8 cellular contexts compared by ENCODE assay signal in genomic region chr4:156771171-156771837, GRCh38.
DNase-seq lines count a peak whose midpoint lies in the region; ATAC-seq and TF ChIP-seq lines count a peak whose summit lies in the region.

No MANE protein-coding gene starts in this region.

- no peak overlapping the region for H3K9ac ChIP-seq in colonic mucosa (ENCODE audit: low read depth in 2 of 2, low read length in 2 of 2)

- H3K4me1 Mint-ChIP-seq in stimulated activated naive CD8-positive, alpha-beta T cell treated with anti-CD3 and anti-CD28 coated beads, Interleukin-15, amount 100 ng/mL, for 72 hours: no peaks in the 10 kb centered on the region

- ATAC-seq in stimulated activated naive CD8-positive, alpha-beta T cell treated with anti-CD3 and anti-CD28 coated beads, Interleukin-15, amount 100 ng/mL, for 72 hours: no peak
- ATAC-seq in GM18909 (IDR thresholded peaks at IDR 0.05; ENCODE audit: poor library complexity, unreplicated experiment): no peak
- ATAC-seq in HG03175 (IDR thresholded peaks at IDR 0.05; ENCODE audit: unreplicated experiment): no peak

- no peak for TF ChIP-seq CTCF in colonic mucosa (IDR thresholded peaks at IDR 0.05)

- 71 to 83% methylated on average over 4 to 6 of the region's 6 CpGs for WGBS in ectodermal cell, 2 experiments

- H3K9me3 ChIP-seq in ectodermal cell (ENCODE audit: control insufficient read depth, low read length): no peaks in the 10 kb centered on the region
- no peaks in the 10 kb centered on the region for H3K9me3 ChIP-seq in muscle layer of duodenum (ENCODE audit: control insufficient read depth in 1 of 2, low read length in 2 of 2)
- H3K9me3 ChIP-seq in colonic mucosa: no peaks in the 10 kb centered on the region

- no peaks in the 10 kb centered on the region for H3K27me3 Mint-ChIP-seq in stimulated activated naive CD8-positive, alpha-beta T cell treated with anti-CD3 and anti-CD28 coated beads, Interleukin-15, amount 100 ng/mL, for 72 hours

- peaks cover 0 to 5% of the 10 kb centered on the region in 2 donors for H3K9me3 Mint-ChIP-seq in stimulated activated naive CD8-positive, alpha-beta T cell treated with anti-CD3 and anti-CD28 coated beads, Interleukin-15, amount 100 ng/mL, for 72 hours

- H3K36me3 ChIP-seq in ectodermal cell (ENCODE audit: control insufficient read depth, insufficient read depth, low read length) (no peaks in the 10 kb centered on the region), muscle layer of duodenum (ENCODE audit: control insufficient read depth in 1 of 2, insufficient read depth in 2 of 2, low read length in 2 of 2) (no peaks in the 10 kb centered on the region), colonic mucosa (no peaks in the 10 kb centered on the region)

- H3K4me1 ChIP-seq in ectodermal cell (ENCODE audit: control insufficient read depth, insufficient read depth, low read length) (peaks cover 8% of the 10 kb centered on the region), muscle layer of duodenum (ENCODE audit: control insufficient read depth in 1 of 2, insufficient read depth in 2 of 2, low read length in 2 of 2) (peaks cover 4 to 47% of the 10 kb centered on the region in 2 donors), colonic mucosa (peaks cover 3% of the 10 kb centered on the region)

- H3K27ac Mint-ChIP-seq in stimulated activated naive CD8-positive, alpha-beta T cell treated with anti-CD3 and anti-CD28 coated beads, Interleukin-15, amount 100 ng/mL, for 72 hours: no peak overlapping the region

- H3K27me3 ChIP-seq in ectodermal cell (ENCODE audit: control insufficient read depth, insufficient read depth, low read length, poor library complexity, severe bottlenecking) (no peaks in the 10 kb centered on the region), muscle layer of duodenum (ENCODE audit: low read depth, low read length) (no peaks in the 10 kb centered on the region), colonic mucosa (no peaks in the 10 kb centered on the region)

- DNase-seq in GM03348 (ENCODE audit: low spot score): peak; percentile 39
- peak; percentile 38 for DNase-seq in NCI-H460 (ENCODE audit: extremely low read depth, low read depth)
- DNase-seq in colonic mucosa: no peak
- no peak for DNase-seq in stimulated activated naive CD8-positive, alpha-beta T cell treated with anti-CD3 and anti-CD28 coated beads, Interleukin-15, amount 100 ng/mL, for 72 hours

- H3K4me3 Mint-ChIP-seq in stimulated activated naive CD8-positive, alpha-beta T cell treated with anti-CD3 and anti-CD28 coated beads, Interleukin-15, amount 100 ng/mL, for 72 hours: no peak overlapping the region

- H3K4me3 ChIP-seq in ectodermal cell (ENCODE audit: insufficient read depth, low read depth, low read length) (no peak overlapping the region), muscle layer of duodenum (ENCODE audit: low read depth in 1 of 2, low read length in 2 of 2) (peak overlapping the region; percentile 27 to 33), colonic mucosa (no peak overlapping the region)

- H3K27ac ChIP-seq in ectodermal cell (ENCODE audit: insufficient read depth, low read depth, low read length, poor library complexity, severe bottlenecking): peak overlapping the region; percentile 32
- peak overlapping the region; percentile 73 for H3K27ac ChIP-seq in muscle layer of duodenum (ENCODE audit: low read length)
- no peak overlapping the region for H3K27ac ChIP-seq in colonic mucosa

- intact Hi-C loops in colonic mucosa (cut with DNase I): no loop called here

Comparison
In these comparisons a context has a peak if more than half of its experiments do, and no peak if none do; other contexts are left out.
1. DNase-seq: peak in GM03348 (single experiment) and NCI-H460 (single experiment); none in colonic mucosa (single experiment) and stimulated activated naive CD8-positive, alpha-beta T cell treated with anti-CD3 and anti-CD28 coated beads, Interleukin-15, amount 100 ng/mL, for 72 hours (0 of 2).
2. H3K4me3 ChIP-seq: peak in muscle layer of duodenum (2 of 2); none in ectodermal cell (single experiment) and colonic mucosa (single experiment).